Comparison of ENCODE assay signal across 19 cellular contexts in the genomic region with DNA sequence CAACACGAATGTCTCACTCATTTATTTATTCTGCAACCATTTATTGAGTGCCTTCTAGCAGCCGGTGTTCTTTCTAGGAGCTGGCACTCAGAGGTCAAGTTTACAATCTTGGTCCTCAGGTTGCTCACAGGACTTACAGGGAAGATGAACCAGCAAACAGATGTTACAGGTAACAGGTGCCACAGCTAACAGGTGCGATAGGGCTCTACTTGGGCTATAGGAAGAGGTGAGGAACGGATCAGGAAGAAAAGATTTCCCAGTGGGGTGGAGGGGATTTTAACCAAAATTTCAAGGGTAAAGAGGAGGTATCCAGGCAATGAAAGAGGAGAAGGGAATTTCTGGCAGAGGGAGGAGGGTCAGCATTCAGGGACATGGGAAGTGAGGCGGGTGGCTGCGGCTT.
DNase-seq lines count a peak whose midpoint lies in the region; ATAC-seq lines count a peak whose summit lies in the region.
"Had no signal": no experiment of that assay in that cellular context is flagged by ENCODE, and none has a peak within 500 bp of the region (broad histone marks: within the 10 kb centered on the region; RNA-seq: fewer than 3 reads in every experiment).

No MANE protein-coding gene starts in this region.

- no peaks in the 10 kb centered on the region for H3K36me3 Mint-ChIP-seq in stimulated activated effector memory CD8-positive, alpha-beta T cell treated with anti-CD3 and anti-CD28 coated beads, Interleukin-12 subunit alpha, Interleukin-12 subunit beta, amount 100 ng/mL, for 72 hours
- H3K36me3 Mint-ChIP-seq: CD4-positive, CD25-positive, alpha-beta regulatory T cell; CD8-positive, alpha-beta memory T cell had no signal

- ATAC-seq in HG03108 (IDR thresholded peaks at IDR 0.05; ENCODE audit: unreplicated experiment) (no peak), HG03039 (IDR thresholded peaks at IDR 0.05; ENCODE audit: unreplicated experiment) (no peak)
- no peak for ATAC-seq in stimulated activated effector memory CD8-positive, alpha-beta T cell treated with anti-CD3 and anti-CD28 coated beads, Interleukin-12 subunit alpha, Interleukin-12 subunit beta, amount 100 ng/mL, for 72 hours
- ATAC-seq: K562 had no signal

- no peak overlapping the region for H3K27ac Mint-ChIP-seq in stimulated activated effector memory CD8-positive, alpha-beta T cell treated with anti-CD3 and anti-CD28 coated beads, Interleukin-12 subunit alpha, Interleukin-12 subunit beta, amount 100 ng/mL, for 72 hours
- H3K27ac Mint-ChIP-seq: CD4-positive, CD25-positive, alpha-beta regulatory T cell; H9 had no signal

- peaks cover 3% of the 10 kb centered on the region for H3K9me3 Mint-ChIP-seq in stimulated activated effector memory CD8-positive, alpha-beta T cell treated with anti-CD3 and anti-CD28 coated beads, Interleukin-12 subunit alpha, Interleukin-12 subunit beta, amount 100 ng/mL, for 72 hours

- peak; percentile 74 for DNase-seq in DMS79 (lab: John Stamatoyannopoulos, UW)
- DNase-seq in DMS79 treated with DMSO at 0.1 percent for 48 hours (lab: John Stamatoyannopoulos, UW) = peak; percentile 92
- DNase-seq in NCI-H187 treated with DMSO at 0.1 percent for 48 hours (lab: John Stamatoyannopoulos, UW) = peak; percentile 87
- peak; percentile 22 for DNase-seq in left kidney (ENCODE audit: low read depth, low spot score)
- DNase-seq in stimulated activated effector memory CD8-positive, alpha-beta T cell treated with anti-CD3 and anti-CD28 coated beads, Interleukin-12 subunit alpha, Interleukin-12 subunit beta, amount 100 ng/mL, for 72 hours (ENCODE audit: low spot score in 2 of 2) = no peak
- DNase-seq: ACHN; BE2C; C1 segment of cervical spinal cord; CD4-positive, CD25-positive, alpha-beta regulatory T cell; CD8-positive, alpha-beta memory T cell; COR-L47; DMS 273 treated with DMSO at 0.1 percent for 48 hours; DMS53; GDM1; H9; IMR-90 had no signal

- H3K4me3 Mint-ChIP-seq in stimulated activated effector memory CD8-positive, alpha-beta T cell treated with anti-CD3 and anti-CD28 coated beads, Interleukin-12 subunit alpha, Interleukin-12 subunit beta, amount 100 ng/mL, for 72 hours = no peak overlapping the region
- H3K4me3 Mint-ChIP-seq: CD4-positive, CD25-positive, alpha-beta regulatory T cell; CD8-positive, alpha-beta memory T cell; H9 had no signal

- no peaks in the 10 kb centered on the region for H3K4me1 Mint-ChIP-seq in stimulated activated effector memory CD8-positive, alpha-beta T cell treated with anti-CD3 and anti-CD28 coated beads, Interleukin-12 subunit alpha, Interleukin-12 subunit beta, amount 100 ng/mL, for 72 hours
- H3K4me1 Mint-ChIP-seq: CD4-positive, CD25-positive, alpha-beta regulatory T cell; CD8-positive, alpha-beta memory T cell had no signal

Comparison
In these comparisons a context has a peak if more than half of its experiments do, and no peak if none do; other contexts are left out.
1. DNase-seq: peak in DMS79 (single experiment), DMS79 treated with DMSO at 0.1 percent for 48 hours (single experiment), NCI-H187 treated with DMSO at 0.1 percent for 48 hours (single experiment) and left kidney (single experiment); none in stimulated activated effector memory CD8-positive, alpha-beta T cell treated with anti-CD3 and anti-CD28 coated beads, Interleukin-12 subunit alpha, Interleukin-12 subunit beta, amount 100 ng/mL, for 72 hours (0 of 2).